In the genomic region with DNA sequence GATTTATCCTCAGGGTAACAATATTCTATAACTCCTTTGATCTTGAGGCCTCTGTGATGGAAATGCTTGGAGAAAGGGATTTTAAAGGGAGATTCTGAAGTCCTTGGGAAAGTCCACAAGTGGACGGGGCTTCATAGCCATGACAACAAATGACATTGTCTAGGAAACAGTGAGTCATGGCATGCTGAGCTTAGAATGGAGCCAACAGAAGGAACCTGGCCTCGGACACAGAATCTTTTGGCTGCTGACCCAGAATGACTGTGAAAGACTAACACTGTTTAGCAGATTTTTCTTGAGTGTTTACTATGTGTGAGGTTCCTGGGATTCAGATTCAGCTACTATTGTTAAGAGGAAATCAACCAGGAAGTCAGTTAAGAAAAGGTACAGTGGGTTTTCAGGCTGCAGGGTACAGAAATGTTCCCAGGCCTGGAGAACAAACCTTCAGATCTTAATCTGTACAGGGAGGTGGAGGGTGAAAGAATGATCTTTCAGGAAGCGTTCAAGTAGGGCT, we compare ENCODE assay signal across 9 cellular contexts. TPM values are rescaled to one million over a fixed set of nuclear protein-coding genes. Genes with fewer than 3 reads are reported as not detected.
DNase-seq lines count a peak whose midpoint lies in the region; ATAC-seq and TF ChIP-seq lines count a peak whose summit lies in the region.
"Had no signal": no experiment of that assay in that cellular context is flagged by ENCODE, and none has a peak within 500 bp of the region (broad histone marks: within the 10 kb centered on the region; RNA-seq: fewer than 3 reads in every experiment).

No MANE protein-coding gene starts in this region.

- no peak for TF ChIP-seq POLR2A in gastrocnemius medialis (IDR thresholded peaks at IDR 0.05)

- peak; percentile 50 for ATAC-seq in GM21717 (IDR thresholded peaks at IDR 0.05; ENCODE audit: unreplicated experiment)
- peak; percentile 95 to 98 for ATAC-seq in right cardiac atrium
- ATAC-seq in gastrocnemius medialis: peak; percentile 96 to 97
- no peak for ATAC-seq in HG03280 (IDR thresholded peaks at IDR 0.05; ENCODE audit: unreplicated experiment)

- no peaks in the 10 kb centered on the region for H3K27me3 ChIP-seq in right cardiac atrium (ENCODE audit: control insufficient read depth, insufficient read depth)
- H3K27me3 ChIP-seq in gastrocnemius medialis: no peaks in the 10 kb centered on the region

- H3K9me3 ChIP-seq in right cardiac atrium (ENCODE audit: control insufficient read depth, low read length) (no peaks in the 10 kb centered on the region), gastrocnemius medialis (no peaks in the 10 kb centered on the region)

- H3K4me1 ChIP-seq in right cardiac atrium (ENCODE audit: control insufficient read depth, insufficient read depth, low read length) (peaks cover 9% of the 10 kb centered on the region), gastrocnemius medialis (peaks cover 0 to 10% of the 10 kb centered on the region in 2 donors)

- no peak for TF ChIP-seq CTCF in gastrocnemius medialis (IDR thresholded peaks at IDR 0.05 in 4 of 5, conservative IDR thresholded peaks at IDR 0.05 in 1 of 5)

- intact Hi-C loops in right cardiac atrium (cut with DNase I): no loop called here
- intact Hi-C loops in gastrocnemius medialis (cut with DNase I; ENCODE audit: low total_unique reads): no loop called here

- peak in 41 of 56 donors; percentile 2 to 75 (median 32) for DNase-seq in amygdala (lab: John Stamatoyannopoulos, UW)
- peak; percentile 68 to 76 (median 70) for DNase-seq in right cardiac atrium
- DNase-seq in gastrocnemius medialis: peak in 1 of 2 donors; percentile 54
- no peak for DNase-seq in 8988T
- DNase-seq in cerebellum (ENCODE audit: low spot score): no peak
- no peak for DNase-seq in NCI-H1436 treated with DMSO at 0.1 percent for 48 hours (lab: John Stamatoyannopoulos, UW)
- DNase-seq: H9 had no signal

- H3K4me3 ChIP-seq in right cardiac atrium (ENCODE audit: low read length): no peak overlapping the region
- no peak overlapping the region for H3K4me3 ChIP-seq in gastrocnemius medialis

- H3K36me3 ChIP-seq in gastrocnemius medialis: no peaks in the 10 kb centered on the region

- 26% methylated on average over 3 of the region's 3 CpGs for WGBS in right cardiac atrium

- in situ Hi-C loops in gastrocnemius medialis (cut with MboI; ENCODE audit: low sequenced_read_pairs in 4 of 4): no loop called here

- H3K27ac ChIP-seq in right cardiac atrium (ENCODE audit: low read length): peak overlapping the region; percentile 78
- H3K27ac ChIP-seq in gastrocnemius medialis: peak overlapping the region; percentile 62 to 67 (median 64)

RNA-seq across cellular contexts. Expression of gene CXCL2, which starts 18.1 kb away (rescaled TPM):
- total RNA-seq in right cardiac atrium (10 to 100 TPM in 2 of 4 donors, 1 to 10 TPM in 2; 6.2 to 19.1 (median 13.0) TPM), gastrocnemius medialis (10 to 100 TPM; 22.2 to 46.8 (median 30.5) TPM), cerebellum (1.1 TPM)
- polyA plus RNA-seq in right cardiac atrium: 27.2 TPM

RNA-seq across cellular contexts. Expression of gene MTHFD2L, which starts 40.8 kb away (rescaled TPM):
- total RNA-seq in right cardiac atrium (10 to 100 TPM; 10.6 to 14.2 (median 11.9) TPM), gastrocnemius medialis (10 to 100 TPM in 1 of 4 donors, 1 to 10 TPM in 3; 7.0 to 11.0 (median 7.8) TPM), cerebellum (47.1 TPM)
- polyA plus RNA-seq in right cardiac atrium: 8.7 TPM

Comparison
In these comparisons a context has a peak if more than half of its experiments do, and no peak if none do; other contexts are left out.
1. DNase-seq: peak in amygdala (41 of 56) and right cardiac atrium (3 of 3); none in 8988T (single experiment), cerebellum (single experiment) and NCI-H1436 treated with DMSO at 0.1 percent for 48 hours (single experiment).